Comparison of ENCODE assay signal across 8 cellular contexts in the genomic region with DNA sequence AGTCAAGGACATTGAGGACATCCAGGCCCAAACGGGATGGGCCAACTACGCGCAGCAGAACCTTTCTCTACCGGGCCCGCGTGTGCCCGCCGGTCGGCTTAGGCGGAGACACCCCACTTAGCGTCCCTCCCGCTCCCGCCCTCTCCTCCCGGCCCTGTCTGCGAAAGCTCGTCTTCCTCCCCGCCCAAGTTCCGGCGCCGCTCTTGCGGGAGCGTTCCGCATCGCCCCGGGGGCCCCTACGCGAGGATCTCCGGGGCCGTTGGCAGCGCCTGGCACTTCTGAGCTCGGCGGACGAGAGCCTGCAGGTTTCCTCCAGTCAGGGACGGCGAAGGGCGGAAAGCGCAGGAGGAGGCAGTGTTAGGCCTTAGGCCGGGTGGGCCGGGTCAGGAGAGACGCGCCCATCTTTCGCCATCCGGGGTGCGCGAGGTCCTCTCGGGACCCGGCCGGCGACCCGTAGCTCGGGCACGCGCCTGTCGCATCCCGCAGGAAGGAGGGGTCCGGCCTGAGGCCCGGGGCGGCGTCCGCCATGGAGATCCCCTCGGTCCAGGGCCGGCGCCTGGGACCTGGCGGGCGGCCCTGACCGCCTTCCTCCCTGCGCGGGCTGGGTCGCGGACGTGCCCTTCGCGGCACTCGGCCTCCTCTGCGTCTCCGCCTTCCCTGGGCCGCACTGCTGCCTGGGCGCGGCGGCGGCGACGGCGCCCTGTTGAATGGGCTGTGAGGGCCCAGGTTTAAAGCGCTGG. TPM values are rescaled to one million over a fixed set of nuclear protein-coding genes. Genes with fewer than 3 reads are reported as not detected.
DNase-seq lines count a peak whose midpoint lies in the region; ATAC-seq lines count a peak whose summit lies in the region.

TSS of gene FEM1B (plus strand) at position 141 of the 740 bp plus-strand sequence. CDS start 673 bp downstream, outside the sequence.

- H3K79me1 ChIP-seq in mesenchymal stem cell (replicated peaks; ENCODE audit: low read length, poor library complexity, severe bottlenecking): peaks cover 8% of the 10 kb centered on the region

- H3K4ac ChIP-seq in mesenchymal stem cell (ENCODE audit: low read depth in 1 of 2, low read length in 2 of 2): peak within 1 kb of the TSS; percentile 83 to 98

- WGBS in mesenchymal stem cell: under 1% methylated on average over 78 of the region's 85 CpGs

- peak; percentile 79 for ATAC-seq in GM21381 (IDR thresholded peaks at IDR 0.05; ENCODE audit: unreplicated experiment)
- ATAC-seq in effector memory CD8-positive, alpha-beta T cell (replicated peaks): peak; percentile 77

- H3K4me3 Mint-ChIP-seq in effector memory CD8-positive, alpha-beta T cell: peak within 1 kb of the TSS; percentile 94 to 99

- peak; percentile 91 for DNase-seq in COR-L47 (lab: John Stamatoyannopoulos, UW)
- DNase-seq in HUDEP-2 (lab: John Stamatoyannopoulos, UW; ENCODE audit: unreplicated experiment in 76 of 76): peak in 75 of 76 experiments; percentile 23 to 94 (median 80)
- peak; percentile 93 for DNase-seq in NOMO-1 treated with dmso at 0.1 percent for 144 hours (lab: John Stamatoyannopoulos, UW; ENCODE audit: unreplicated experiment)
- peak; percentile 67 to 87 (median 78) for DNase-seq in activated CD8-positive, alpha-beta memory T cell treated with anti-CD3 and anti-CD28 coated beads for 48 hours (ENCODE audit: low read depth in 2 of 3, low spot score in 2 of 3)
- peak; percentile 83 to 89 (median 84) for DNase-seq in effector memory CD8-positive, alpha-beta T cell
- DNase-seq in mesenchymal stem cell: peak; percentile 94
- peak; percentile 78 for DNase-seq in stimulated activated CD8-positive, alpha-beta memory T cell treated with anti-CD3 and anti-CD28 coated beads, Interleukin-12 subunit alpha, Interleukin-12 subunit beta, amount 100 ng/mL, for 4 hours (ENCODE audit: low read depth)

- H3K27ac ChIP-seq in mesenchymal stem cell (ENCODE audit: low read length, poor library complexity, severe bottlenecking): peak within 1 kb of the TSS; percentile 95

- peak within 1 kb of the TSS; percentile 88 for H2BK15ac ChIP-seq in mesenchymal stem cell (ENCODE audit: low read depth, poor library complexity, severe bottlenecking)

- H2AK5ac ChIP-seq in mesenchymal stem cell (ENCODE audit: low read length, severe bottlenecking): peak within 1 kb of the TSS; percentile 30

- H3K4me2 ChIP-seq in mesenchymal stem cell (ENCODE audit: low read length, poor library complexity, severe bottlenecking): peak within 1 kb of the TSS; percentile 88

- H4K8ac ChIP-seq in mesenchymal stem cell (ENCODE audit: low read length): peak within 1 kb of the TSS; percentile 99

- peaks cover 30% of the 10 kb centered on the region for H3K36me3 Mint-ChIP-seq in effector memory CD8-positive, alpha-beta T cell (ENCODE audit: insufficient read depth)

- H2BK5ac ChIP-seq in mesenchymal stem cell (ENCODE audit: low read depth, low read length, poor library complexity, severe bottlenecking): peak within 1 kb of the TSS; percentile 45

- peaks cover 0 to 9% of the 10 kb centered on the region in 2 donors for H3K9me3 Mint-ChIP-seq in effector memory CD8-positive, alpha-beta T cell

- peak within 1 kb of the TSS; percentile 89 for H2BK120ac ChIP-seq in mesenchymal stem cell (ENCODE audit: low read depth, low read length)

- H4K91ac ChIP-seq in mesenchymal stem cell (ENCODE audit: low read length): peak within 1 kb of the TSS; percentile 94

- H3K23ac ChIP-seq in mesenchymal stem cell (ENCODE audit: low read length in 2 of 2): peak within 1 kb of the TSS; percentile 79 to 96

- no peaks in the 10 kb centered on the region for H3K9me3 ChIP-seq in mesenchymal stem cell (ENCODE audit: control insufficient read depth, low read length)

- peak within 1 kb of the TSS; percentile 90 to 98 for H3K4me3 ChIP-seq in mesenchymal stem cell (ENCODE audit: insufficient read depth in 1 of 2, low read depth in 1 of 2, low read length in 2 of 2)

- peaks cover 3% of the 10 kb centered on the region for H3K4me1 ChIP-seq in mesenchymal stem cell (ENCODE audit: control insufficient read depth, insufficient read depth, low read depth, low read length)

- H3K27me3 ChIP-seq in mesenchymal stem cell (ENCODE audit: control insufficient read depth in 1 of 2, insufficient read depth in 1 of 2, low read length in 2 of 2): no peaks in the 10 kb centered on the region

- H2BK12ac ChIP-seq in mesenchymal stem cell (ENCODE audit: low read length in 2 of 2): peak within 1 kb of the TSS; percentile 71 to 79

- peak within 1 kb of the TSS; percentile 97 to 99 for H3K18ac ChIP-seq in mesenchymal stem cell (ENCODE audit: low read depth in 1 of 2, low read length in 2 of 2)

- H3K14ac ChIP-seq in mesenchymal stem cell (ENCODE audit: low read length in 2 of 2): peak within 1 kb of the TSS in 1 of 2 experiments; percentile 99

- H3K27me3 Mint-ChIP-seq in effector memory CD8-positive, alpha-beta T cell: no peaks in the 10 kb centered on the region

- H2AFZ ChIP-seq in mesenchymal stem cell (ENCODE audit: low read depth, low read length): peak within 1 kb of the TSS; percentile 68

- peak within 1 kb of the TSS; percentile 100 for H3K27ac Mint-ChIP-seq in effector memory CD8-positive, alpha-beta T cell

- peak within 1 kb of the TSS; percentile 99 for H3K9ac ChIP-seq in mesenchymal stem cell (ENCODE audit: low read length)

- H3K36me3 ChIP-seq in mesenchymal stem cell (ENCODE audit: control insufficient read depth in 1 of 2, insufficient read depth in 2 of 2, low read depth in 1 of 2, low read length in 2 of 2): peaks cover 0 to 12% of the 10 kb centered on the region in 2 experiments

- peaks cover 36 to 52% of the 10 kb centered on the region in 2 donors for H3K4me1 Mint-ChIP-seq in effector memory CD8-positive, alpha-beta T cell (ENCODE audit: low read depth in 2 of 2)

RNA-seq across cellular contexts. Expression of gene FEM1B, which starts in this region (rescaled TPM):
- polyA plus RNA-seq in mesenchymal stem cell (2013, experiment 1 of 2): 28.3 TPM
- polyA plus RNA-seq in mesenchymal stem cell (2013, experiment 2 of 2): 28.2 TPM

Comparison
In these comparisons a context has a peak if more than half of its experiments do, and no peak if none do; other contexts are left out.
1. Peak in every context shown above with its lines: DNase-seq, ATAC-seq, H3K4me3 ChIP-seq and H3K27ac ChIP-seq.